Comparison of ENCODE assay signal across 1 cellular context in genomic region chr6:53312355-53312754, GRCh38.
TF ChIP-seq lines count a peak whose summit lies in the region.

No MANE protein-coding gene starts in this region.

TF ChIP-seq in GM12878, 131 proteins besides CTCF, POLR2A, EP300 and RAD21 (continued from another document):
- TF ChIP-seq, protein P1, sequence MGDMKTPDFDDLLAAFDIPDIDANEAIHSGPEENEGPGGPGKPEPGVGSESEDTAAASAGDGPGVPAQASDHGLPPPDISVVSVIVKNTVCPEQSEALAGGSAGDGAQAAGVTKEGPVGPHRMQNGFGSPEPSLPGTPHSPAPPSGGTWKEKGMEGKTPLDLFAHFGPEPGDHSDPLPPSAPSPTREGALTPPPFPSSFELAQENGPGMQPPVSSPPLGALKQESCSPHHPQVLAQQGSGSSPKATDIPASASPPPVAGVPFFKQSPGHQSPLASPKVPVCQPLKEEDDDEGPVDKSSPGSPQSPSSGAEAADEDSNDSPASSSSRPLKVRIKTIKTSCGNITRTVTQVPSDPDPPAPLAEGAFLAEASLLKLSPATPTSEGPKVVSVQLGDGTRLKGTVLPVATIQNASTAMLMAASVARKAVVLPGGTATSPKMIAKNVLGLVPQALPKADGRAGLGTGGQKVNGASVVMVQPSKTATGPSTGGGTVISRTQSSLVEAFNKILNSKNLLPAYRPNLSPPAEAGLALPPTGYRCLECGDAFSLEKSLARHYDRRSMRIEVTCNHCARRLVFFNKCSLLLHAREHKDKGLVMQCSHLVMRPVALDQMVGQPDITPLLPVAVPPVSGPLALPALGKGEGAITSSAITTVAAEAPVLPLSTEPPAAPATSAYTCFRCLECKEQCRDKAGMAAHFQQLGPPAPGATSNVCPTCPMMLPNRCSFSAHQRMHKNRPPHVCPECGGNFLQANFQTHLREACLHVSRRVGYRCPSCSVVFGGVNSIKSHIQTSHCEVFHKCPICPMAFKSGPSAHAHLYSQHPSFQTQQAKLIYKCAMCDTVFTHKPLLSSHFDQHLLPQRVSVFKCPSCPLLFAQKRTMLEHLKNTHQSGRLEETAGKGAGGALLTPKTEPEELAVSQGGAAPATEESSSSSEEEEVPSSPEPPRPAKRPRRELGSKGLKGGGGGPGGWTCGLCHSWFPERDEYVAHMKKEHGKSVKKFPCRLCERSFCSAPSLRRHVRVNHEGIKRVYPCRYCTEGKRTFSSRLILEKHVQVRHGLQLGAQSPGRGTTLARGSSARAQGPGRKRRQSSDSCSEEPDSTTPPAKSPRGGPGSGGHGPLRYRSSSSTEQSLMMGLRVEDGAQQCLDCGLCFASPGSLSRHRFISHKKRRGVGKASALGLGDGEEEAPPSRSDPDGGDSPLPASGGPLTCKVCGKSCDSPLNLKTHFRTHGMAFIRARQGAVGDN (IDR thresholded peaks at IDR 0.05): 0 out of 2 replicates have a peak, but pooled peaks have one; percentile 34
- TF ChIP-seq SRF (IDR thresholded peaks at IDR 0.05; ENCODE audit: low read depth in 2 of 2, low read length in 2 of 2) (no peak), MTA3 (IDR thresholded peaks at IDR 0.05; ENCODE audit: borderline replicate concordance, low read length) (no peak), ZZZ3 (IDR thresholded peaks at IDR 0.05; ENCODE audit: control insufficient read depth, insufficient read length, low read depth) (no peak), PML (IDR thresholded peaks at IDR 0.05; ENCODE audit: low read length) (no peak), IRF4 (IDR thresholded peaks at IDR 0.05; ENCODE audit: low read depth, low read length) (no peak), IKZF2 (IDR thresholded peaks at IDR 0.05) (no peak), NFXL1 (IDR thresholded peaks at IDR 0.05; ENCODE audit: borderline replicate concordance) (no peak), CREM (IDR thresholded peaks at IDR 0.05; ENCODE audit: low read depth) (no peak), SUPT20H (IDR thresholded peaks at IDR 0.05; ENCODE audit: borderline replicate concordance, control insufficient read depth, low read depth, low read length) (no peak), MYC (IDR thresholded peaks at IDR 0.05; ENCODE audit: insufficient read depth, insufficient read length, insufficient replicate concordance, low read length, severe bottlenecking) (no peak), MTA2 (IDR thresholded peaks at IDR 0.05; ENCODE audit: low read depth) (peak; percentile 32; the same call in 1 of the 2 replicates), CEBPZ (IDR thresholded peaks at IDR 0.05; ENCODE audit: low read depth, low read length) (no peak), IKZF1 (conservative IDR thresholded peaks at IDR 0.05) (no peak), TCF7 (IDR thresholded peaks at IDR 0.05; ENCODE audit: borderline replicate concordance) (no peak), ZNF217 (IDR thresholded peaks at IDR 0.05) (no peak), FOS (IDR thresholded peaks at IDR 0.05; ENCODE audit: borderline replicate concordance, extremely low read depth, insufficient read length) (no peak), E2F4 (IDR thresholded peaks at IDR 0.05; ENCODE audit: low read depth, low read length) (no peak), E4F1 (IDR thresholded peaks at IDR 0.05; ENCODE audit: borderline replicate concordance, partially characterized antibody) (no peak), HDAC2 (IDR thresholded peaks at IDR 0.05) (no peak), ATF7 (IDR thresholded peaks at IDR 0.05; ENCODE audit: low read depth) (no peak), ZNF24 (IDR thresholded peaks at IDR 0.05) (no peak), NR2C1 (IDR thresholded peaks at IDR 0.05) (no peak), HSF1 (IDR thresholded peaks at IDR 0.05; ENCODE audit: low read depth, low read length) (no peak), KDM1A (IDR thresholded peaks at IDR 0.05; ENCODE audit: borderline replicate concordance) (no peak), BHLHE40 (IDR thresholded peaks at IDR 0.05; ENCODE audit: borderline replicate concordance in 1 of 2, low read depth in 2 of 2, low read length in 1 of 2) (peak in 1 of 2 experiments; percentile 22; a peak in 1 of 4 replicates), ZBED1 (IDR thresholded peaks at IDR 0.05; ENCODE audit: borderline replicate concordance) (no peak), RUNX3 (IDR thresholded peaks at IDR 0.05; ENCODE audit: low read length) (peak; percentile 84), BMI1 (IDR thresholded peaks at IDR 0.05; ENCODE audit: borderline replicate concordance) (no peak), DPF2 (IDR thresholded peaks at IDR 0.05) (0 out of 2 replicates have a peak, but pooled peaks have one; percentile 19), LARP7 (IDR thresholded peaks at IDR 0.05) (no peak), SMAD1 (IDR thresholded peaks at IDR 0.05; ENCODE audit: low read depth, partially characterized antibody) (no peak)
- TF ChIP-seq, protein P2, sequence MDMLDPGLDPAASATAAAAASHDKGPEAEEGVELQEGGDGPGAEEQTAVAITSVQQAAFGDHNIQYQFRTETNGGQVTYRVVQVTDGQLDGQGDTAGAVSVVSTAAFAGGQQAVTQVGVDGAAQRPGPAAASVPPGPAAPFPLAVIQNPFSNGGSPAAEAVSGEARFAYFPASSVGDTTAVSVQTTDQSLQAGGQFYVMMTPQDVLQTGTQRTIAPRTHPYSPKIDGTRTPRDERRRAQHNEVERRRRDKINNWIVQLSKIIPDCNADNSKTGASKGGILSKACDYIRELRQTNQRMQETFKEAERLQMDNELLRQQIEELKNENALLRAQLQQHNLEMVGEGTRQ (IDR thresholded peaks at IDR 0.05; ENCODE audit: borderline replicate concordance, low read depth, low read length): no peak
- TF ChIP-seq, protein P3, sequence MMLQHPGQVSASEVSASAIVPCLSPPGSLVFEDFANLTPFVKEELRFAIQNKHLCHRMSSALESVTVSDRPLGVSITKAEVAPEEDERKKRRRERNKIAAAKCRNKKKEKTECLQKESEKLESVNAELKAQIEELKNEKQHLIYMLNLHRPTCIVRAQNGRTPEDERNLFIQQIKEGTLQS (IDR thresholded peaks at IDR 0.05; ENCODE audit: borderline replicate concordance, extremely low read depth, low read depth, low read length): no peak
- TF ChIP-seq, protein P4, sequence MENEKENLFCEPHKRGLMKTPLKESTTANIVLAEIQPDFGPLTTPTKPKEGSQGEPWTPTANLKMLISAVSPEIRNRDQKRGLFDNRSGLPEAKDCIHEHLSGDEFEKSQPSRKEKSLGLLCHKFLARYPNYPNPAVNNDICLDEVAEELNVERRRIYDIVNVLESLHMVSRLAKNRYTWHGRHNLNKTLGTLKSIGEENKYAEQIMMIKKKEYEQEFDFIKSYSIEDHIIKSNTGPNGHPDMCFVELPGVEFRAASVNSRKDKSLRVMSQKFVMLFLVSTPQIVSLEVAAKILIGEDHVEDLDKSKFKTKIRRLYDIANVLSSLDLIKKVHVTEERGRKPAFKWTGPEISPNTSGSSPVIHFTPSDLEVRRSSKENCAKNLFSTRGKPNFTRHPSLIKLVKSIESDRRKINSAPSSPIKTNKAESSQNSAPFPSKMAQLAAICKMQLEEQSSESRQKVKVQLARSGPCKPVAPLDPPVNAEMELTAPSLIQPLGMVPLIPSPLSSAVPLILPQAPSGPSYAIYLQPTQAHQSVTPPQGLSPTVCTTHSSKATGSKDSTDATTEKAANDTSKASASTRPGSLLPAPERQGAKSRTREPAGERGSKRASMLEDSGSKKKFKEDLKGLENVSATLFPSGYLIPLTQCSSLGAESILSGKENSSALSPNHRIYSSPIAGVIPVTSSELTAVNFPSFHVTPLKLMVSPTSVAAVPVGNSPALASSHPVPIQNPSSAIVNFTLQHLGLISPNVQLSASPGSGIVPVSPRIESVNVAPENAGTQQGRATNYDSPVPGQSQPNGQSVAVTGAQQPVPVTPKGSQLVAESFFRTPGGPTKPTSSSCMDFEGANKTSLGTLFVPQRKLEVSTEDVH (IDR thresholded peaks at IDR 0.05; ENCODE audit: low read depth, partially characterized antibody): no peak
- TF ChIP-seq, protein P5, sequence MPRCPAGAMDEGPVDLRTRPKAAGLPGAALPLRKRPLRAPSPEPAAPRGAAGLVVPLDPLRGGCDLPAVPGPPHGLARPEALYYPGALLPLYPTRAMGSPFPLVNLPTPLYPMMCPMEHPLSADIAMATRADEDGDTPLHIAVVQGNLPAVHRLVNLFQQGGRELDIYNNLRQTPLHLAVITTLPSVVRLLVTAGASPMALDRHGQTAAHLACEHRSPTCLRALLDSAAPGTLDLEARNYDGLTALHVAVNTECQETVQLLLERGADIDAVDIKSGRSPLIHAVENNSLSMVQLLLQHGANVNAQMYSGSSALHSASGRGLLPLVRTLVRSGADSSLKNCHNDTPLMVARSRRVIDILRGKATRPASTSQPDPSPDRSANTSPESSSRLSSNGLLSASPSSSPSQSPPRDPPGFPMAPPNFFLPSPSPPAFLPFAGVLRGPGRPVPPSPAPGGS (IDR thresholded peaks at IDR 0.05; ENCODE audit: borderline replicate concordance, insufficient read depth, low read depth, low read length, poor library complexity, severe bottlenecking): no peak
